ENCODE assay signal across 1 cellular context in genomic region chr13:30797847-30798246, GRCh38.
TF ChIP-seq lines count a peak whose summit lies in the region.

No MANE protein-coding gene starts in this region.

TF ChIP-seq in GM23338, 12 proteins besides CTCF, POLR2A, EP300 and RAD21 (continued from another document):
- TF ChIP-seq REST (IDR thresholded peaks at IDR 0.05; ENCODE audit: unreplicated experiment) = no peak
- TF ChIP-seq NANOG (IDR thresholded peaks at IDR 0.05; ENCODE audit: borderline replicate concordance) = no peak
- no peak for TF ChIP-seq STAT1 (IDR thresholded peaks at IDR 0.05; ENCODE audit: unreplicated experiment)
- no peak for TF ChIP-seq EZH2phosphoT487 (IDR thresholded peaks at IDR 0.05; ENCODE audit: unreplicated experiment)
- TF ChIP-seq POLR2AphosphoS5 (IDR thresholded peaks at IDR 0.05; ENCODE audit: low read depth) = no peak
- no peak for TF ChIP-seq ZNF114 (CRISPR knock-in tag; IDR thresholded peaks at IDR 0.05)
- TF ChIP-seq EZH2 (IDR thresholded peaks at IDR 0.05; ENCODE audit: low read depth, unreplicated experiment) = no peak
- no peak for TF ChIP-seq ZNF462 (CRISPR knock-in tag; IDR thresholded peaks at IDR 0.05)
- TF ChIP-seq JUNB (IDR thresholded peaks at IDR 0.05; ENCODE audit: unreplicated experiment) = no peak
- TF ChIP-seq ZNF331 (CRISPR knock-in tag; IDR thresholded peaks at IDR 0.05; ENCODE audit: low read depth) = no peak
